ENCODE assay signal across 27 cellular contexts in the genomic region with DNA sequence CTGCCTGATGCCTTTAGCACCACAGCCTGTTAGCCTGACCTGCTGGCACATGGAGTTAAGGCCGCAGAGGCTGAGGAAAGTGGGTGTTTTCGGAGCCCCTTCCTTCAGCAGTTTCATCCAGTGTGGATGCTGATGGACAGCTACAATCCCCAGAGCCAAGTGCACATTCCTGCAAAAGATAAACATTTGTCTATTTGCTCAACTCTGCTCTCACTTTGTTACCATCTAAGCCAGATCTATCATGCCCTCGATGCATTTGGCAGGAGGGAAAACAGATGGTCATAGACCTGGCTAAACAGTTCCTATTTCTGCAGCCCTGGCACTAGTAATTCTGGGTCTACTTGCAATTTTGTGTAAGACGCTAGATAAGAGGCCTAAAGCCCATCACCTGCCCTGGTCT.
A peak's percentile ranks its signal among the peaks of the same experiment; 100 is the strongest.
DNase-seq lines count a peak whose midpoint lies in the region; ATAC-seq and TF ChIP-seq lines count a peak whose summit lies in the region.
"Had no signal": no experiment of that assay in that cellular context is flagged by ENCODE, and none has a peak within 500 bp of the region (broad histone marks: within the 10 kb centered on the region; RNA-seq: fewer than 3 reads in every experiment).

No MANE protein-coding gene starts in this region.

- DNase-seq in SK-N-SH (no peak), PC-3 (no peak), islet precursor cell (peak; percentile 17), activated T-cell treated with anti-CD3 and anti-CD28 coated beads for 4 hours (no peak), superior temporal gyrus (ENCODE audit: extremely low spot score) (no peak)
- DNase-seq in stimulated activated naive B cell treated with anti-CD40 and anti-IgM and Interleukin-4, amounts not matched to agents 10 μg/mL and 1 μg/mL and 100 μg/mL, for 72 hours = no peak
- DNase-seq: activated CD4-positive, CD25-positive, alpha-beta regulatory T cell treated with anti-CD3 and anti-CD28 coated beads, Interleukin-2, amount 50 U/mL, for 72 hours; activated CD8-positive, alpha-beta T cell treated with anti-CD3 and anti-CD28 coated beads, Interleukin-2, amount 10 ng/mL, durations not matched to agents 7 days and 5 days; activated naive CD4-positive, alpha-beta T cell treated with anti-CD3 and anti-CD28 coated beads, Interleukin-2, amount 50 U/mL, for 16 hours; AML-193; CD4-positive, alpha-beta T cell; effector CD8-positive, alpha-beta T cell; immature natural killer cell; left colon; mammary epithelial cell; mucosa of descending colon; natural killer cell; NK-92 treated with Interleukin-12 subunit alpha and Interleukin-12 subunit beta, amount 100 ng/mL, for 24 hours; occipital lobe; T-helper 2 cell; upper lobe of left lung had no signal

- no peaks in the 10 kb centered on the region for H3K9me3 ChIP-seq in SK-N-SH
- no peaks in the 10 kb centered on the region for H3K9me3 ChIP-seq in PC-3 (ENCODE audit: low read length)
- H3K9me3 ChIP-seq: HAP-1, mucosa of descending colon, upper lobe of left lung had no signal

- no peaks in the 10 kb centered on the region for H4K20me1 ChIP-seq in SK-N-SH (ENCODE audit: insufficient read depth)
- no peaks in the 10 kb centered on the region for H4K20me1 ChIP-seq in PC-3 (ENCODE audit: low read length)

- no TSS peak for BruUV-seq in PC-3 (replicated peaks; lab: Mats Ljungman, UMichigan)

- no peaks in the 10 kb centered on the region for H3K9me3 Mint-ChIP-seq in stimulated activated naive B cell treated with anti-CD40 and anti-IgM and Interleukin-4, amounts not matched to agents 10 μg/mL and 1 μg/mL and 100 μg/mL, for 72 hours
- H3K9me3 Mint-ChIP-seq: activated T-helper 2 cell treated with anti-CD3 and anti-CD28 coated beads, Interferon-gamma antibody, Interleukin-2, Interleukin-4, amounts not matched to agents 10 μg/mL and 5 μg/mL and 100 μg/mL, durations not matched to agents 14 hours and 24 hours and 36 hours; CD4-positive, alpha-beta T cell; natural killer cell; stimulated activated effector memory CD8-positive, alpha-beta T cell treated with anti-CD3 and anti-CD28 coated beads, Interleukin-12 subunit alpha, Interleukin-12 subunit beta, amount 100 ng/mL, for 72 hours had no signal

- intact Hi-C loops in PC-3 (cut with micrococcal nuclease) = no loop called here

- POLR2A ChIA-PET in SK-N-SH (lab: Yijun Ruan, JAX) = no interaction called here
- POLR2A ChIA-PET in PC-3 (lab: Charles Lee; ENCODE audit: unreplicated experiment) = no interaction called here

- no peak; the same call in 1 of the 2 replicates for TF ChIP-seq RAD21 in SK-N-SH (IDR thresholded peaks at IDR 0.05; ENCODE audit: low read length)

- H3K36me3 ChIP-seq in SK-N-SH (replicated peaks in 1 of 2; ENCODE audit: control insufficient read depth in 1 of 2, insufficient read depth in 2 of 2, low read length in 1 of 2) (no peaks in the 10 kb centered on the region), PC-3 (ENCODE audit: low read depth, low read length) (no peaks in the 10 kb centered on the region)
- H3K36me3 ChIP-seq: HAP-1, upper lobe of left lung had no signal

- WGBS in SK-N-SH (ENCODE audit: low lambda C conversion rate) = 64% methylated on average over 3 of the region's 4 CpGs

- no peak for TF ChIP-seq CTCF in SK-N-SH (IDR thresholded peaks at IDR 0.05)
- no peak for TF ChIP-seq CTCF in PC-3 (conservative IDR thresholded peaks at IDR 0.05; ENCODE audit: low read depth, low read length)

- no peaks in the 10 kb centered on the region for H3K4me1 Mint-ChIP-seq in stimulated activated naive B cell treated with anti-CD40 and anti-IgM and Interleukin-4, amounts not matched to agents 10 μg/mL and 1 μg/mL and 100 μg/mL, for 72 hours
- H3K4me1 Mint-ChIP-seq: immature natural killer cell; natural killer cell; stimulated activated effector memory CD8-positive, alpha-beta T cell treated with anti-CD3 and anti-CD28 coated beads, Interleukin-12 subunit alpha, Interleukin-12 subunit beta, amount 100 ng/mL, for 72 hours had no signal

- H3K9ac ChIP-seq in SK-N-SH = no peak overlapping the region
- H3K9ac ChIP-seq in PC-3 (ENCODE audit: low read length) = no peak overlapping the region

- H3K4me3 ChIP-seq in SK-N-SH (ENCODE audit: low read depth in 2 of 2, low read length in 1 of 2) (no peak overlapping the region), PC-3 (ENCODE audit: low read length) (no peak overlapping the region)
- H3K4me3 ChIP-seq: GM12878, HAP-1, mucosa of descending colon, upper lobe of left lung had no signal

- CTCF ChIA-PET in SK-N-SH (lab: Yijun Ruan, JAX) (no interaction called here), PC-3 (lab: Charles Lee) (no interaction called here)

- no peak overlapping the region for H3K27ac Mint-ChIP-seq in stimulated activated naive B cell treated with anti-CD40 and anti-IgM and Interleukin-4, amounts not matched to agents 10 μg/mL and 1 μg/mL and 100 μg/mL, for 72 hours
- H3K27ac Mint-ChIP-seq: activated CD8-positive, alpha-beta T cell treated with anti-CD3 and anti-CD28 coated beads, Interleukin-2, amount 10 ng/mL, durations not matched to agents 7 days and 5 days; activated T-helper 2 cell treated with anti-CD3 and anti-CD28 coated beads, Interferon-gamma antibody, Interleukin-2, Interleukin-4, amounts not matched to agents 10 μg/mL and 5 μg/mL and 100 μg/mL, durations not matched to agents 14 hours and 24 hours and 36 hours; CD4-positive, alpha-beta T cell; immature natural killer cell; natural killer cell; stimulated activated effector memory CD8-positive, alpha-beta T cell treated with anti-CD3 and anti-CD28 coated beads, Interleukin-12 subunit alpha, Interleukin-12 subunit beta, amount 100 ng/mL, for 72 hours had no signal

- no peak; the same call in 2 of the 3 replicates for ATAC-seq in SK-N-SH treated with all-trans-retinoic acid at 6 μM for 48 hours
- peak; percentile 37; the same call in 1 of the 2 replicates for ATAC-seq in PC-3
- no peak for ATAC-seq in stimulated activated naive B cell treated with anti-CD40 and anti-IgM and Interleukin-4, amounts not matched to agents 10 μg/mL and 1 μg/mL and 100 μg/mL, for 72 hours (replicated peaks)
- ATAC-seq in GM18511 (IDR thresholded peaks at IDR 0.05; ENCODE audit: unreplicated experiment) = no peak
- ATAC-seq: activated CD8-positive, alpha-beta T cell treated with anti-CD3 and anti-CD28 coated beads, Interleukin-2, amount 10 ng/mL, durations not matched to agents 7 days and 5 days; GM12878; left colon; mucosa of descending colon; natural killer cell; stimulated activated effector memory CD8-positive, alpha-beta T cell treated with anti-CD3 and anti-CD28 coated beads, Interleukin-12 subunit alpha, Interleukin-12 subunit beta, amount 100 ng/mL, for 72 hours had no signal

- no peaks in the 10 kb centered on the region for H3K27me3 Mint-ChIP-seq in stimulated activated naive B cell treated with anti-CD40 and anti-IgM and Interleukin-4, amounts not matched to agents 10 μg/mL and 1 μg/mL and 100 μg/mL, for 72 hours

- H3K4me2 ChIP-seq in SK-N-SH (no peak overlapping the region), PC-3 (ENCODE audit: low read length) (no peak overlapping the region)

- H3K79me2 ChIP-seq in SK-N-SH (ENCODE audit: insufficient read depth) (no peaks in the 10 kb centered on the region), PC-3 (ENCODE audit: low read length) (no peaks in the 10 kb centered on the region)

- H3K27ac ChIP-seq in SK-N-SH (ENCODE audit: low read depth in 2 of 2, low read length in 1 of 2) = peak overlapping the region in 1 of 2 experiments; percentile 92; a peak in 2 of 4 replicates
- no peak overlapping the region for H3K27ac ChIP-seq in PC-3 (ENCODE audit: low read length)
- H3K27ac ChIP-seq: upper lobe of left lung had no signal

- H3K27me3 ChIP-seq in SK-N-SH (ENCODE audit: insufficient read depth) = no peaks in the 10 kb centered on the region
- no peaks in the 10 kb centered on the region for H3K27me3 ChIP-seq in PC-3 (ENCODE audit: low read length)
- H3K27me3 ChIP-seq: upper lobe of left lung had no signal

- H2AFZ ChIP-seq in SK-N-SH (ENCODE audit: low read depth) (no peak overlapping the region), PC-3 (ENCODE audit: low read length) (no peak overlapping the region)

- H3K4me1 ChIP-seq in SK-N-SH (ENCODE audit: control insufficient read depth in 1 of 2, insufficient read depth in 2 of 2, low read depth in 1 of 2, low read length in 1 of 2) = peaks cover 23 to 33% of the 10 kb centered on the region in 2 experiments; a peak in 3 of 4 replicates
- no peaks in the 10 kb centered on the region for H3K4me1 ChIP-seq in PC-3 (ENCODE audit: insufficient read depth, low read length)
- H3K4me1 ChIP-seq: HAP-1 had no signal

- peak in 1 of 2 experiments; percentile 81; a peak in 2 of 4 replicates for TF ChIP-seq EP300 in SK-N-SH (IDR thresholded peaks at IDR 0.05; ENCODE audit: borderline replicate concordance in 1 of 2, low read depth in 1 of 2, low read length in 1 of 2)

- H3F3A ChIP-seq in SK-N-SH (replicated peaks; ENCODE audit: insufficient read depth) (peaks cover 10% of the 10 kb centered on the region), PC-3 (ENCODE audit: low read length, unreplicated experiment) (no peaks in the 10 kb centered on the region)

- H3K36me3 Mint-ChIP-seq in stimulated activated naive B cell treated with anti-CD40 and anti-IgM and Interleukin-4, amounts not matched to agents 10 μg/mL and 1 μg/mL and 100 μg/mL, for 72 hours = no peaks in the 10 kb centered on the region
- H3K36me3 Mint-ChIP-seq: immature natural killer cell; natural killer cell; stimulated activated effector memory CD8-positive, alpha-beta T cell treated with anti-CD3 and anti-CD28 coated beads, Interleukin-12 subunit alpha, Interleukin-12 subunit beta, amount 100 ng/mL, for 72 hours had no signal

- no peak overlapping the region for H3K4me3 Mint-ChIP-seq in stimulated activated naive B cell treated with anti-CD40 and anti-IgM and Interleukin-4, amounts not matched to agents 10 μg/mL and 1 μg/mL and 100 μg/mL, for 72 hours
- H3K4me3 Mint-ChIP-seq: activated CD8-positive, alpha-beta T cell treated with anti-CD3 and anti-CD28 coated beads, Interleukin-2, amount 10 ng/mL, durations not matched to agents 7 days and 5 days; CD4-positive, alpha-beta T cell; immature natural killer cell; natural killer cell; stimulated activated effector memory CD8-positive, alpha-beta T cell treated with anti-CD3 and anti-CD28 coated beads, Interleukin-12 subunit alpha, Interleukin-12 subunit beta, amount 100 ng/mL, for 72 hours had no signal

- H3K9me2 ChIP-seq in SK-N-SH (no peaks in the 10 kb centered on the region), PC-3 (replicated peaks; ENCODE audit: low read length) (no peaks in the 10 kb centered on the region)

TF ChIP-seq in SK-N-SH, 30 proteins besides CTCF, POLR2A, EP300 and RAD21 (continues in another document):
- TF ChIP-seq GATA2 (CRISPR knock-in tag; IDR thresholded peaks at IDR 0.05) = peak; percentile 66
- TF ChIP-seq FOXM1 (IDR thresholded peaks at IDR 0.05; ENCODE audit: low read depth) = no peak
- no peak for TF ChIP-seq JUND (IDR thresholded peaks at IDR 0.05)

TF ChIP-seq in SK-N-SH treated with all-trans-retinoic acid at 6 μM for 48 hours, 23 proteins besides CTCF, POLR2A, EP300 and RAD21 (continues in another document):
- TF ChIP-seq ISL1 (CRISPR knock-in tag; IDR thresholded peaks at IDR 0.05) = no peak
- TF ChIP-seq ZNF70 (CRISPR knock-in tag; IDR thresholded peaks at IDR 0.05) = no peak
- no peak for TF ChIP-seq ZNF8 (CRISPR knock-in tag; IDR thresholded peaks at IDR 0.05)
